In the genomic region with DNA sequence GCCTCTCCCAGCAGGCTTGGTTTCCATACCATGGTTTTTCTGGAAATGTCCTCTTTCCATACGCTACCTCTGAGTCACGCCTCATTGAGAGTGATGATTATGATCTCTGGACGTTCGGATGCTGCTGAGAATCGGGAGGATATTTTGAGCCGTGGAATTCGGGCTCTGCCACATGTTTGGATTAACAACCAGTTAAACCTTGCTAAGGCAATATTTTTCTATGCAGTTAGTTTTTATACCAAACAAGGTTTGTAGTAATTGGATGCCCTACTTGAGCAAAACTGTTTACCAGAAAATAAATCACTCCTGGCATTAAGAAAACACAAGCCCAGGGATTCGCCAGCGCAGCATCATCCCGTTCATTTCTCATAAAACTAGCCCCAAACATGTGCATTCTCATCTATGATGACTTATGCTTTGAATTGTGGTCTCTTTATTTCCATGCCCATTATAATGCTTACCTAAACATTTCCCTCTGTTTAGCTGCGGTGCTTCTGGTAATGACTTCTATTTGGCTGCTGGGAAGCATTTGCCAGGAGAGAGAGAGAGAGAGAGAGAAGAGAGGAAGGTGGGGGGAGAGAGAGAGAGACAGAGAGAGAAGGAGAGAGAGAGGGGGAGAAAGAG, we compare ENCODE assay signal across 25 cellular contexts.
DNase-seq lines count a peak whose midpoint lies in the region; ATAC-seq, FAIRE-seq and TF ChIP-seq lines count a peak whose summit lies in the region.
"Had no signal": no experiment of that assay in that cellular context is flagged by ENCODE, and none has a peak within 500 bp of the region (broad histone marks: within the 10 kb centered on the region; RNA-seq: fewer than 3 reads in every experiment).

No MANE protein-coding gene starts in this region.

- H3K27ac Mint-ChIP-seq in activated naive CD8-positive, alpha-beta T cell treated with anti-CD3 and anti-CD28 coated beads, Interleukin-2, amount 50 U/mL, for 24 hours, result peak overlapping the region; percentile 7
- H3K27ac Mint-ChIP-seq in activated naive CD8-positive, alpha-beta T cell treated with anti-CD3 and anti-CD28 coated beads for 36 hours, result no peak overlapping the region

- no peak for DNase-seq in activated naive CD8-positive, alpha-beta T cell treated with anti-CD3 and anti-CD28 coated beads, Interleukin-2, amount 50 U/mL, for 24 hours
- no peak for DNase-seq in activated naive CD8-positive, alpha-beta T cell treated with anti-CD3 and anti-CD28 coated beads for 36 hours
- DNase-seq in SJCRH30 (peak; percentile 40 to 60), fibroblast of villous mesenchyme (ENCODE audit: low read depth) (peak; percentile 84), SHP77 (lab: John Stamatoyannopoulos, UW) (no peak), HEK293T (ENCODE audit: extremely low spot score) (no peak), GM19239 (ENCODE audit: insufficient read length, low spot score) (no peak)
- DNase-seq: activated CD4-positive, CD25-positive, alpha-beta regulatory T cell; activated effector memory CD4-positive, alpha-beta T cell treated with Interleukin-2 at 50 U/mL for 16 hours; CD4-positive, CD25-positive, alpha-beta regulatory T cell; DMS153; effector CD8-positive, alpha-beta T cell; Karpas-422; left colon; NCI-H1092 treated with DMSO at 0.1 percent for 48 hours; NCI-H2107; NCI-H524; OCI-M1; psoas muscle; small intestine; stimulated activated CD4-positive, alpha-beta T cell treated with anti-CD3 and anti-CD28 coated beads, Interleukin-4, amount 100 ng/mL, for 24 hours; substantia nigra had no signal

- no peaks in the 10 kb centered on the region for H3K27me3 ChIP-seq in SJCRH30
- H3K27me3 ChIP-seq: vagina had no signal

- peaks cover 26% of the 10 kb centered on the region for H3K4me1 Mint-ChIP-seq in activated naive CD8-positive, alpha-beta T cell treated with anti-CD3 and anti-CD28 coated beads, Interleukin-2, amount 50 U/mL, for 24 hours
- peaks cover 2% of the 10 kb centered on the region for H3K4me1 Mint-ChIP-seq in activated naive CD8-positive, alpha-beta T cell treated with anti-CD3 and anti-CD28 coated beads for 36 hours
- H3K4me1 Mint-ChIP-seq: CD4-positive, CD25-positive, alpha-beta regulatory T cell had no signal

- CTCF ChIA-PET in HEK293T (lab: Yijun Ruan, JAX), result no interaction called here

- peaks cover 23% of the 10 kb centered on the region for H3K4me1 ChIP-seq in SJCRH30
- H3K4me1 ChIP-seq: esophagus muscularis mucosa, psoas muscle, vagina had no signal

- POLR2A ChIA-PET in HEK293T (lab: Yijun Ruan, JAX), result no interaction called here

- H3K4me3 ChIP-seq in SJCRH30, result peak overlapping the region; percentile 43
- H3K4me3 ChIP-seq in fibroblast of villous mesenchyme (ENCODE audit: low read depth, low read length), result no peak overlapping the region
- H3K4me3 ChIP-seq: esophagus muscularis mucosa, psoas muscle, vagina had no signal

- no peaks in the 10 kb centered on the region for H3K9me3 ChIP-seq in SJCRH30 (replicated peaks)
- H3K9me3 ChIP-seq: psoas muscle, vagina had no signal

- no peaks in the 10 kb centered on the region for H3K36me3 ChIP-seq in SJCRH30
- H3K36me3 ChIP-seq: esophagus muscularis mucosa, vagina had no signal

- peak overlapping the region; percentile 39 for H3K27ac ChIP-seq in SJCRH30
- H3K27ac ChIP-seq: esophagus muscularis mucosa, psoas muscle, vagina had no signal

- H3K4me3 Mint-ChIP-seq in activated naive CD8-positive, alpha-beta T cell treated with anti-CD3 and anti-CD28 coated beads, Interleukin-2, amount 50 U/mL, for 24 hours, result no peak overlapping the region
- H3K4me3 Mint-ChIP-seq in activated naive CD8-positive, alpha-beta T cell treated with anti-CD3 and anti-CD28 coated beads for 36 hours, result no peak overlapping the region
- H3K4me3 Mint-ChIP-seq: CD4-positive, CD25-positive, alpha-beta regulatory T cell had no signal

- peaks cover 12% of the 10 kb centered on the region for H3K9me3 Mint-ChIP-seq in activated naive CD8-positive, alpha-beta T cell treated with anti-CD3 and anti-CD28 coated beads, Interleukin-2, amount 50 U/mL, for 24 hours
- peaks cover under 1% of the 10 kb centered on the region for H3K9me3 Mint-ChIP-seq in activated naive CD8-positive, alpha-beta T cell treated with anti-CD3 and anti-CD28 coated beads for 36 hours

- no peak for ATAC-seq in activated naive CD8-positive, alpha-beta T cell treated with anti-CD3 and anti-CD28 coated beads, Interleukin-2, amount 50 U/mL, for 24 hours
- ATAC-seq in GM21619 (IDR thresholded peaks at IDR 0.05; ENCODE audit: unreplicated experiment), result no peak
- ATAC-seq: left colon, psoas muscle had no signal

- FAIRE-seq in GM19239 (lab: Jason Lieb, UNC), result no peak
- FAIRE-seq: small intestine had no signal

- peaks cover 3% of the 10 kb centered on the region for H3K36me3 Mint-ChIP-seq in activated naive CD8-positive, alpha-beta T cell treated with anti-CD3 and anti-CD28 coated beads, Interleukin-2, amount 50 U/mL, for 24 hours (ENCODE audit: low read depth)
- H3K36me3 Mint-ChIP-seq in activated naive CD8-positive, alpha-beta T cell treated with anti-CD3 and anti-CD28 coated beads for 36 hours, result peaks cover 2% of the 10 kb centered on the region
- H3K36me3 Mint-ChIP-seq: CD4-positive, CD25-positive, alpha-beta regulatory T cell had no signal

- H3K27me3 Mint-ChIP-seq in activated naive CD8-positive, alpha-beta T cell treated with anti-CD3 and anti-CD28 coated beads, Interleukin-2, amount 50 U/mL, for 24 hours, result peaks cover 6% of the 10 kb centered on the region
- peaks cover 10% of the 10 kb centered on the region for H3K27me3 Mint-ChIP-seq in activated naive CD8-positive, alpha-beta T cell treated with anti-CD3 and anti-CD28 coated beads for 36 hours

- no peak for TF ChIP-seq CTCF in fibroblast of villous mesenchyme (IDR thresholded peaks at IDR 0.05; ENCODE audit: insufficient read depth, low read depth, low read length)

TF ChIP-seq in HEK293T, 16 proteins besides CTCF, POLR2A, EP300 and RAD21:
- TF ChIP-seq SUZ12 (IDR thresholded peaks at IDR 0.05) (no peak), BHLHE40 (IDR thresholded peaks at IDR 0.05; ENCODE audit: borderline replicate concordance) (no peak), HDGF (IDR thresholded peaks at IDR 0.05; ENCODE audit: borderline replicate concordance) (no peak), ELF4 (IDR thresholded peaks at IDR 0.05) (no peak), NFRKB (IDR thresholded peaks at IDR 0.05) (no peak), FOXK2 (IDR thresholded peaks at IDR 0.05) (no peak), ZNF384 (IDR thresholded peaks at IDR 0.05) (no peak), CTBP1 (IDR thresholded peaks at IDR 0.05; ENCODE audit: borderline replicate concordance) (no peak), TARDBP (IDR thresholded peaks at IDR 0.05) (no peak), FOXM1 (IDR thresholded peaks at IDR 0.05; ENCODE audit: borderline replicate concordance) (no peak), LEF1 (IDR thresholded peaks at IDR 0.05; ENCODE audit: borderline replicate concordance) (no peak), SP1 (IDR thresholded peaks at IDR 0.05) (no peak)

Comparison
In these comparisons a context has a peak if more than half of its experiments do, and no peak if none do; other contexts are left out.
1. DNase-seq: peak in SJCRH30 (2 of 2) and fibroblast of villous mesenchyme (single experiment); none in activated naive CD8-positive, alpha-beta T cell treated with anti-CD3 and anti-CD28 coated beads, Interleukin-2, amount 50 U/mL, for 24 hours (single experiment), activated naive CD8-positive, alpha-beta T cell treated with anti-CD3 and anti-CD28 coated beads for 36 hours (single experiment), SHP77 (0 of 2), HEK293T (single experiment) and GM19239 (single experiment).